In genomic region chr11:82012276-82012675, GRCh38 we compare ENCODE assay signal across 29 cellular contexts.
"Had no signal": no experiment of that assay in that cellular context is flagged by ENCODE, and none has a peak within 500 bp of the region (broad histone marks: within the 10 kb centered on the region; RNA-seq: fewer than 3 reads in every experiment).

No MANE protein-coding gene starts in this region.

- H3K27me3 ChIP-seq: ascending aorta, dorsolateral prefrontal cortex, esophagus muscularis mucosa, foreskin keratinocyte, gastrocnemius medialis had no signal

- H3K36me3 Mint-ChIP-seq: activated CD4-positive, alpha-beta memory T cell treated with anti-CD3 and anti-CD28 coated beads for 36 hours; activated naive CD4-positive, alpha-beta T cell treated with anti-CD3 and anti-CD28 coated beads, Interleukin-2, amount 10 ng/mL, durations not matched to agents 7 days and 5 days; activated naive CD4-positive, alpha-beta T cell treated with anti-CD3 and anti-CD28 coated beads, Interleukin-2, amount 50 U/mL, for 72 hours; activated naive CD8-positive, alpha-beta T cell treated with anti-CD3 and anti-CD28 coated beads, Interleukin-2, amount 10 ng/mL, durations not matched to agents 7 days and 5 days; brain had no signal

- DNase-seq: activated CD4-positive, alpha-beta memory T cell treated with anti-CD3 and anti-CD28 coated beads for 36 hours; activated CD4-positive, alpha-beta T cell treated with anti-CD3 and anti-CD28 coated beads for 36 hours; activated CD4-positive, alpha-beta T cell treated with anti-CD3 and anti-CD28 coated beads, Interleukin-2, amount 10 ng/mL, durations not matched to agents 24 days and 14 days; activated CD4-positive, CD25-positive, alpha-beta regulatory T cell; activated CD4-positive, CD25-positive, alpha-beta regulatory T cell treated with anti-CD3 and anti-CD28 coated beads, Interleukin-2, amount 50 U/mL, for 72 hours; activated CD8-positive, alpha-beta memory T cell treated with anti-CD3 and anti-CD28 coated beads, Interleukin-2, amount 50 U/mL, for 48 hours; activated CD8-positive, alpha-beta T cell treated with anti-CD3 and anti-CD28 coated beads, Interleukin-2, amount 10 ng/mL, durations not matched to agents 7 days and 5 days; activated gamma-delta T cell; activated naive CD4-positive, alpha-beta T cell; activated naive CD4-positive, alpha-beta T cell treated with anti-CD3 and anti-CD28 coated beads, Interleukin-2, amount 10 ng/mL, durations not matched to agents 7 days and 5 days; activated naive CD8-positive, alpha-beta T cell treated with anti-CD3 and anti-CD28 coated beads, Interleukin-2, amount 10 ng/mL, durations not matched to agents 7 days and 5 days; activated T-cell treated with anti-CD3 and anti-CD28 coated beads for 4 hours; activated T-cell treated with anti-CD3 and anti-CD28 coated beads, Interleukin-2, amount 50 U/mL, for 24 hours; activated T-cell treated with anti-CD3 and anti-CD28 coated beads, Interleukin-2, amount 50 U/mL, for 72 hours; dorsolateral prefrontal cortex; effector memory CD4-positive, alpha-beta T cell; endodermal cell; erythroblast; foreskin keratinocyte; gastrocnemius medialis; T-helper 2 cell had no signal

- H3K4me3 ChIP-seq: ascending aorta, coronary artery, dorsolateral prefrontal cortex, esophagus muscularis mucosa, gastrocnemius medialis had no signal

- H3K27me3 Mint-ChIP-seq: activated CD4-positive, alpha-beta memory T cell treated with anti-CD3 and anti-CD28 coated beads for 36 hours; activated CD4-positive, alpha-beta T cell treated with anti-CD3 and anti-CD28 coated beads for 36 hours; activated CD4-positive, alpha-beta T cell treated with anti-CD3 and anti-CD28 coated beads, Interleukin-2, amount 10 ng/mL, durations not matched to agents 24 days and 14 days; activated naive CD4-positive, alpha-beta T cell treated with anti-CD3 and anti-CD28 coated beads, Interleukin-2, amount 10 ng/mL, durations not matched to agents 7 days and 5 days; brain; central memory CD8-positive, alpha-beta T cell; dendritic cell treated with granulocyte-macrophage colony-stimulating factor and Interleukin-4, amounts not matched to agents 40 ng/mL and 50 ng/mL, for 4 days had no signal

- H3K9me3 Mint-ChIP-seq: activated CD4-positive, alpha-beta memory T cell treated with anti-CD3 and anti-CD28 coated beads for 36 hours; activated CD4-positive, alpha-beta T cell treated with anti-CD3 and anti-CD28 coated beads, Interleukin-2, amount 10 ng/mL, durations not matched to agents 24 days and 14 days; activated naive CD4-positive, alpha-beta T cell treated with anti-CD3 and anti-CD28 coated beads, Interleukin-2, amount 10 ng/mL, durations not matched to agents 7 days and 5 days; activated naive CD4-positive, alpha-beta T cell treated with anti-CD3 and anti-CD28 coated beads, Interleukin-2, amount 50 U/mL, for 72 hours; activated naive CD8-positive, alpha-beta T cell treated with anti-CD3 and anti-CD28 coated beads, Interleukin-2, amount 10 ng/mL, durations not matched to agents 7 days and 5 days; activated T-cell treated with anti-CD3 and anti-CD28 coated beads, Interleukin-2, amount 50 U/mL, for 24 hours; brain; central memory CD8-positive, alpha-beta T cell; dendritic cell treated with granulocyte-macrophage colony-stimulating factor and Interleukin-4, amounts not matched to agents 40 ng/mL and 50 ng/mL, for 4 days; endodermal cell had no signal

- H3K36me3 ChIP-seq: ascending aorta, esophagus muscularis mucosa, gastrocnemius medialis had no signal

- H3K4me1 ChIP-seq: ascending aorta, esophagus muscularis mucosa, foreskin keratinocyte, gastrocnemius medialis had no signal

- ATAC-seq: activated CD4-positive, alpha-beta T cell treated with anti-CD3 and anti-CD28 coated beads for 36 hours; activated CD8-positive, alpha-beta T cell treated with anti-CD3 and anti-CD28 coated beads, Interleukin-2, amount 10 ng/mL, durations not matched to agents 7 days and 5 days; activated naive CD4-positive, alpha-beta T cell treated with anti-CD3 and anti-CD28 coated beads, Interleukin-2, amount 50 U/mL, for 72 hours; activated T-cell treated with anti-CD3 and anti-CD28 coated beads, Interleukin-2, amount 50 U/mL, for 72 hours; foreskin keratinocyte; gastrocnemius medialis had no signal

- FAIRE-seq: bronchial epithelial cell had no signal

- H3K27ac ChIP-seq: ascending aorta, coronary artery, dorsolateral prefrontal cortex, esophagus muscularis mucosa, foreskin keratinocyte, gastrocnemius medialis had no signal

- H3K9me3 ChIP-seq: ascending aorta, esophagus muscularis mucosa, gastrocnemius medialis had no signal

- H3K4me3 Mint-ChIP-seq: activated CD4-positive, alpha-beta memory T cell treated with anti-CD3 and anti-CD28 coated beads for 36 hours; activated CD4-positive, alpha-beta T cell treated with anti-CD3 and anti-CD28 coated beads for 36 hours; activated CD4-positive, alpha-beta T cell treated with anti-CD3 and anti-CD28 coated beads, Interleukin-2, amount 10 ng/mL, durations not matched to agents 24 days and 14 days; activated CD8-positive, alpha-beta T cell treated with anti-CD3 and anti-CD28 coated beads, Interleukin-2, amount 10 ng/mL, durations not matched to agents 7 days and 5 days; activated naive CD4-positive, alpha-beta T cell treated with anti-CD3 and anti-CD28 coated beads, Interleukin-2, amount 10 ng/mL, durations not matched to agents 7 days and 5 days; activated naive CD8-positive, alpha-beta T cell treated with anti-CD3 and anti-CD28 coated beads, Interleukin-2, amount 10 ng/mL, durations not matched to agents 7 days and 5 days; activated T-cell treated with anti-CD3 and anti-CD28 coated beads, Interleukin-2, amount 50 U/mL, for 24 hours; activated T-cell treated with anti-CD3 and anti-CD28 coated beads, Interleukin-2, amount 50 U/mL, for 72 hours; brain; central memory CD8-positive, alpha-beta T cell; dendritic cell treated with granulocyte-macrophage colony-stimulating factor and Interleukin-4, amounts not matched to agents 40 ng/mL and 50 ng/mL, for 4 days; endodermal cell had no signal

- H3K4me1 Mint-ChIP-seq: activated CD4-positive, alpha-beta T cell treated with anti-CD3 and anti-CD28 coated beads for 36 hours; activated CD4-positive, alpha-beta T cell treated with anti-CD3 and anti-CD28 coated beads, Interleukin-2, amount 10 ng/mL, durations not matched to agents 24 days and 14 days; activated naive CD4-positive, alpha-beta T cell treated with anti-CD3 and anti-CD28 coated beads, Interleukin-2, amount 10 ng/mL, durations not matched to agents 7 days and 5 days; activated naive CD8-positive, alpha-beta T cell treated with anti-CD3 and anti-CD28 coated beads, Interleukin-2, amount 10 ng/mL, durations not matched to agents 7 days and 5 days; brain; central memory CD8-positive, alpha-beta T cell had no signal

- H3K27ac Mint-ChIP-seq: activated CD4-positive, alpha-beta memory T cell treated with anti-CD3 and anti-CD28 coated beads for 36 hours; activated CD4-positive, alpha-beta T cell treated with anti-CD3 and anti-CD28 coated beads for 36 hours; activated CD4-positive, alpha-beta T cell treated with anti-CD3 and anti-CD28 coated beads, Interleukin-2, amount 10 ng/mL, durations not matched to agents 24 days and 14 days; activated CD8-positive, alpha-beta T cell treated with anti-CD3 and anti-CD28 coated beads, Interleukin-2, amount 10 ng/mL, durations not matched to agents 7 days and 5 days; activated naive CD4-positive, alpha-beta T cell treated with anti-CD3 and anti-CD28 coated beads, Interleukin-2, amount 10 ng/mL, durations not matched to agents 7 days and 5 days; activated naive CD4-positive, alpha-beta T cell treated with anti-CD3 and anti-CD28 coated beads, Interleukin-2, amount 50 U/mL, for 72 hours; activated naive CD8-positive, alpha-beta T cell treated with anti-CD3 and anti-CD28 coated beads, Interleukin-2, amount 10 ng/mL, durations not matched to agents 7 days and 5 days; activated T-cell treated with anti-CD3 and anti-CD28 coated beads, Interleukin-2, amount 50 U/mL, for 24 hours; activated T-cell treated with anti-CD3 and anti-CD28 coated beads, Interleukin-2, amount 50 U/mL, for 72 hours; brain; dendritic cell treated with granulocyte-macrophage colony-stimulating factor and Interleukin-4, amounts not matched to agents 40 ng/mL and 50 ng/mL, for 4 days; endodermal cell had no signal
